In genomic region chr9:63346310-63347048, GRCh38 we compare ENCODE assay signal across 8 cellular contexts.
DNase-seq lines count a peak whose midpoint lies in the region; ATAC-seq and TF ChIP-seq lines count a peak whose summit lies in the region.
"Not testable (repeated sequence)": the region's sequence is repeated elsewhere in the genome, so short reads cannot be mapped to it uniquely, and the experiment has no call there.

No MANE protein-coding gene starts in this region.

- H2BK5ac ChIP-seq in mesendoderm (ENCODE audit: low read length), result not testable (repeated sequence)

- not testable (repeated sequence) for H3K79me2 ChIP-seq in GM23248 (ENCODE audit: insufficient read depth); PC-3 (ENCODE audit: low read length); mesendoderm (ENCODE audit: control insufficient read depth, insufficient read depth, low read length)

- intact Hi-C loops in PC-3 (cut with micrococcal nuclease); Right ventricle myocardium inferior (cut with DNase I); sigmoid colon (cut with DNase I): not testable (repeated sequence)

- H4K20me1 ChIP-seq in GM23248 (ENCODE audit: insufficient read depth); PC-3 (ENCODE audit: low read length): not testable (repeated sequence)

- not testable (repeated sequence) for H2BK120ac ChIP-seq in mesendoderm (ENCODE audit: low read depth, low read length)

- H3K56ac ChIP-seq in mesendoderm (ENCODE audit: low read length), result not testable (repeated sequence)

- H3K9ac ChIP-seq in GM23248, result peak overlapping the region; percentile 18; the same call in 1 of the 2 replicates
- peak overlapping the region; percentile 78 for H3K9ac ChIP-seq in PC-3 (ENCODE audit: low read length)
- H3K9ac ChIP-seq in mesendoderm (ENCODE audit: low read length), result not testable (repeated sequence)

- 48 to 50% methylated on average over 12 to 13 of the region's 14 CpGs for WGBS in GM23248 (ENCODE audit: low coverage in 1 of 2, low lambda C conversion rate in 2 of 2, missing lambda C conversion rate in 2 of 2), 2 experiments
- no CpG with 5 or more reads among the region's 14 CpGs for WGBS in mesendoderm (ENCODE audit: extremely low coverage, insufficient coverage, low lambda C conversion rate)
- WGBS in sigmoid colon, 2 donors, result 23 to 41% methylated on average over 10 to 11 of the region's 14 CpGs

- H3K9me3 Mint-ChIP-seq in activated T-cell treated with anti-CD3 and anti-CD28 coated beads, Interleukin-2, amount 50 U/mL, for 24 hours, result not testable (repeated sequence)

- not testable (repeated sequence) for H4K5ac ChIP-seq in mesendoderm (ENCODE audit: low read length)

- TF ChIP-seq CTCF in PC-3 (conservative IDR thresholded peaks at IDR 0.05; ENCODE audit: low read depth, low read length); sigmoid colon (IDR thresholded peaks at IDR 0.05): not testable (repeated sequence)

- H3K27me3 ChIP-seq in GM23248 (replicated peaks; ENCODE audit: insufficient read depth); PC-3 (ENCODE audit: low read length); mesendoderm (ENCODE audit: insufficient read depth, low read length, poor library complexity); sigmoid colon: not testable (repeated sequence)

- not testable (repeated sequence) for H3K4me3 ChIP-seq in GM23248; PC-3 (ENCODE audit: low read length); mesendoderm (ENCODE audit: low read length); sigmoid colon

- not testable (repeated sequence) for H3K27me3 Mint-ChIP-seq in activated T-cell treated with anti-CD3 and anti-CD28 coated beads, Interleukin-2, amount 50 U/mL, for 24 hours

- POLR2A ChIA-PET in PC-3 (lab: Charles Lee; ENCODE audit: unreplicated experiment), result not testable (repeated sequence)

- not testable (repeated sequence) for H2AK5ac ChIP-seq in mesendoderm (ENCODE audit: low read length)

- DNase-seq in A172 (ENCODE audit: low spot score), result peak; percentile 78
- peak; percentile 70 for DNase-seq in GM23248
- DNase-seq in PC-3, result peak; percentile 95
- DNase-seq in activated T-cell treated with anti-CD3 and anti-CD28 coated beads, Interleukin-2, amount 50 U/mL, for 24 hours, result peak; percentile 39
- peak; percentile 25 for DNase-seq in central memory CD4-positive, alpha-beta T cell
- DNase-seq in Right ventricle myocardium inferior (ENCODE audit: missing footprints), result peak; percentile 56
- DNase-seq in mesendoderm, result peak; percentile 54
- peak; percentile 73 for DNase-seq in sigmoid colon

- not testable (repeated sequence) for H4K8ac ChIP-seq in mesendoderm (ENCODE audit: low read depth, low read length)

- not testable (repeated sequence) for H3K36me3 Mint-ChIP-seq in activated T-cell treated with anti-CD3 and anti-CD28 coated beads, Interleukin-2, amount 50 U/mL, for 24 hours (ENCODE audit: low read depth)

- BruUV-seq in PC-3 (replicated peaks; lab: Mats Ljungman, UMichigan), result not testable (repeated sequence)

- H3K9me3 ChIP-seq in GM23248 (ENCODE audit: low read depth); PC-3 (ENCODE audit: low read length); sigmoid colon: not testable (repeated sequence)

- not testable (repeated sequence) for H2BK15ac ChIP-seq in mesendoderm (replicated peaks; ENCODE audit: low read depth)

- peak overlapping the region; percentile 51 for H2AFZ ChIP-seq in GM23248
- H2AFZ ChIP-seq in PC-3 (ENCODE audit: low read length), result not testable (repeated sequence)

- H3K27ac Mint-ChIP-seq in activated T-cell treated with anti-CD3 and anti-CD28 coated beads, Interleukin-2, amount 50 U/mL, for 24 hours, result peak overlapping the region; percentile 84

- not testable (repeated sequence) for TF ChIP-seq EP300 in sigmoid colon (IDR thresholded peaks at IDR 0.05)

- not testable (repeated sequence) for H3K23ac ChIP-seq in mesendoderm (ENCODE audit: low read length)

- not testable (repeated sequence) for ATAC-seq in PC-3, Right ventricle myocardium inferior

- H3K27ac ChIP-seq in GM23248 (peak overlapping the region; percentile 58), PC-3 (ENCODE audit: low read length) (peak overlapping the region; percentile 91), sigmoid colon (peak overlapping the region in 1 of 4 donors; percentile 38)
- H3K27ac ChIP-seq in mesendoderm (ENCODE audit: low read depth, low read length), result not testable (repeated sequence)

- H3K4me3 Mint-ChIP-seq in activated T-cell treated with anti-CD3 and anti-CD28 coated beads, Interleukin-2, amount 50 U/mL, for 24 hours, result peak overlapping the region; percentile 6

- not testable (repeated sequence) for H3F3A ChIP-seq in GM23248 (ENCODE audit: insufficient read depth); PC-3 (ENCODE audit: low read length, unreplicated experiment)

- H3K9me2 ChIP-seq in GM23248 (ENCODE audit: insufficient read depth); PC-3 (replicated peaks; ENCODE audit: low read length): not testable (repeated sequence)

- H3K18ac ChIP-seq in mesendoderm (ENCODE audit: low read length), result not testable (repeated sequence)

- TF ChIP-seq POLR2A in sigmoid colon (IDR thresholded peaks at IDR 0.05), result not testable (repeated sequence)

- peaks cover 11% of the 10 kb centered on the region; the same call in 1 of the 2 replicates for H3K4me1 ChIP-seq in GM23248 (ENCODE audit: insufficient read depth)
- peaks cover 16% of the 10 kb centered on the region for H3K4me1 ChIP-seq in PC-3 (ENCODE audit: insufficient read depth, low read length)
- H3K4me1 ChIP-seq in mesendoderm (ENCODE audit: control insufficient read depth, low read depth, low read length); sigmoid colon: not testable (repeated sequence)

- peaks cover 19% of the 10 kb centered on the region for H3K4me1 Mint-ChIP-seq in activated T-cell treated with anti-CD3 and anti-CD28 coated beads, Interleukin-2, amount 50 U/mL, for 24 hours (ENCODE audit: low read depth)

- H3K4me2 ChIP-seq in GM23248 (ENCODE audit: unreplicated experiment), result peak overlapping the region; percentile 11
- not testable (repeated sequence) for H3K4me2 ChIP-seq in PC-3 (ENCODE audit: low read length); mesendoderm (ENCODE audit: low read length)

- in situ Hi-C loops in GM23248 (cut with MboI), result not testable (repeated sequence)

- H3K79me1 ChIP-seq in mesendoderm (ENCODE audit: low read length), result not testable (repeated sequence)

- H3K36me3 ChIP-seq in GM23248 (ENCODE audit: low read depth); PC-3 (ENCODE audit: low read depth, low read length); mesendoderm (ENCODE audit: control insufficient read depth, insufficient read depth, low read length); sigmoid colon: not testable (repeated sequence)

- CTCF ChIA-PET in PC-3 (lab: Charles Lee), result not testable (repeated sequence)

- H3K4ac ChIP-seq in mesendoderm (ENCODE audit: low read depth, low read length), result not testable (repeated sequence)

Comparison
In these comparisons a context has a peak if more than half of its experiments do, and no peak if none do; other contexts are left out.
1. DNase-seq: peak in every context shown above with its lines; median percentile 95 in PC-3; 78 in A172; 73 in sigmoid colon; 70 in GM23248; 56 in Right ventricle myocardium inferior; 54 in mesendoderm; 39 in activated T-cell treated with anti-CD3 and anti-CD28 coated beads, Interleukin-2, amount 50 U/mL, for 24 hours; 25 in central memory CD4-positive, alpha-beta T cell.